Comparison of ENCODE assay signal across 34 cellular contexts in the genomic region with DNA sequence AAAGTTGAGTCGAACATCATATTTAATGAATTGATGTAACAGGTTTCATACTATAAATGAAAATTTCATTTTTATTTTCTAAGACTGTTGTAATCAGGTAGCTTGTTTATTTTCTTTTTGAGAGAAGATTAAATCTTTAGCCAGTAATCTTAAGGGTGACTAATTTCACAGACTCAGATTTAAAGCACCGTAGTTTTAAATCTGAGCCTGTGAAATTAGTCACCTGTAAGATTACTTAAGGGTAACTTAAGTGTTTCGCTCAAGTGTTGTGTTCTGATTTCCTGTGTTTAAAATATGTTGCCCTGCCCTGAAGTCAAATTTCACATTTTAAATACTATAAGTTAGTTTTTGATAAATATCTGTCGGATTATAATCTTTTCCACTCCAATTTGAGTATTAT. TPM values are rescaled to one million over a fixed set of nuclear protein-coding genes. Genes with fewer than 3 reads are reported as not detected.
"Had no signal": no experiment of that assay in that cellular context is flagged by ENCODE, and none has a peak within 500 bp of the region (broad histone marks: within the 10 kb centered on the region; RNA-seq: fewer than 3 reads in every experiment).

No MANE protein-coding gene starts in this region.

- H3K4me3 Mint-ChIP-seq: activated B cell treated with CpG ODN at 0.5 μM for 24 hours; activated CD8-positive, alpha-beta T cell treated with anti-CD3 and anti-CD28 coated beads for 36 hours; activated naive CD8-positive, alpha-beta T cell; activated T-cell treated with anti-CD3 and anti-CD28 coated beads, Interleukin-2, amount 50 U/mL, for 4 hours; activated T-helper 17 cell treated with anti-CD3 and anti-CD28 coated beads, Interleukin-2, amount 50 U/mL, for 72 hours; effector memory CD8-positive, alpha-beta T cell; T-helper 17 cell; T-helper 2 cell treated with Interferon-gamma antibody and Interleukin-4, amounts not matched to agents 5 μg/mL and 100 μg/mL, for 36 hours had no signal

- H3K27ac Mint-ChIP-seq: activated B cell treated with CpG ODN at 0.5 μM for 24 hours; activated CD8-positive, alpha-beta T cell treated with anti-CD3 and anti-CD28 coated beads for 36 hours; activated naive CD8-positive, alpha-beta T cell; activated T-helper 17 cell treated with anti-CD3 and anti-CD28 coated beads, Interleukin-2, amount 50 U/mL, for 72 hours; effector memory CD8-positive, alpha-beta T cell; T-helper 17 cell; T-helper 2 cell treated with Interferon-gamma antibody and Interleukin-4, amounts not matched to agents 5 μg/mL and 100 μg/mL, for 36 hours had no signal

- H3K4me1 Mint-ChIP-seq: activated B cell treated with CpG ODN at 0.5 μM for 24 hours; activated T-helper 17 cell treated with anti-CD3 and anti-CD28 coated beads, Interleukin-2, amount 50 U/mL, for 72 hours had no signal

- ATAC-seq: activated CD8-positive, alpha-beta T cell treated with anti-CD3 and anti-CD28 coated beads for 36 hours; activated T-cell treated with anti-CD3 and anti-CD28 coated beads, Interleukin-2, amount 50 U/mL, for 4 hours; activated T-helper 17 cell treated with anti-CD3 and anti-CD28 coated beads, Interleukin-2, amount 50 U/mL, for 72 hours; effector memory CD8-positive, alpha-beta T cell; foreskin keratinocyte; gastrocnemius medialis; T-helper 17 cell had no signal

- H3K9me3 Mint-ChIP-seq: activated CD8-positive, alpha-beta T cell treated with anti-CD3 and anti-CD28 coated beads for 36 hours; activated T-cell treated with anti-CD3 and anti-CD28 coated beads, Interleukin-2, amount 50 U/mL, for 4 hours; activated T-helper 17 cell treated with anti-CD3 and anti-CD28 coated beads, Interleukin-2, amount 50 U/mL, for 72 hours; effector memory CD8-positive, alpha-beta T cell; T-helper 2 cell treated with Interferon-gamma antibody and Interleukin-4, amounts not matched to agents 5 μg/mL and 100 μg/mL, for 36 hours had no signal

- H3K9me3 ChIP-seq: esophagus muscularis mucosa, gastrocnemius medialis had no signal

- H3K4me3 ChIP-seq: esophagus muscularis mucosa, gastrocnemius medialis had no signal

- H3K27me3 Mint-ChIP-seq: activated B cell treated with CpG ODN at 0.5 μM for 24 hours; activated CD8-positive, alpha-beta T cell treated with anti-CD3 and anti-CD28 coated beads for 36 hours; activated naive CD8-positive, alpha-beta T cell; activated T-helper 17 cell treated with anti-CD3 and anti-CD28 coated beads, Interleukin-2, amount 50 U/mL, for 72 hours; effector memory CD8-positive, alpha-beta T cell; T-helper 17 cell had no signal

- DNase-seq: activated B cell treated with CpG ODN at 0.5 μM for 24 hours; activated CD4-positive, alpha-beta T cell treated with anti-CD3 and anti-CD28 coated beads for 1 hour; activated CD4-positive, alpha-beta T cell treated with anti-CD3 and anti-CD28 coated beads for 4 hours; activated CD4-positive, alpha-beta T cell treated with anti-CD3 and anti-CD28 coated beads, Interleukin-2, amount 50 U/mL, for 1 hour; activated CD4-positive, alpha-beta T cell treated with anti-CD3 and anti-CD28 coated beads, Interleukin-2, amount 50 U/mL, for 48 hours; activated CD8-positive, alpha-beta memory T cell treated with anti-CD3 and anti-CD28 coated beads for 24 hours; activated CD8-positive, alpha-beta T cell treated with anti-CD3 and anti-CD28 coated beads for 36 hours; activated effector memory CD4-positive, alpha-beta T cell treated with Interleukin-2 at 50 U/mL for 16 hours; activated gamma-delta T cell treated with Interleukin-2 at 50 U/mL for 16 hours; activated naive CD4-positive, alpha-beta T cell treated with anti-CD3 and anti-CD28 coated beads, Interleukin-2, amount 50 U/mL, for 16 hours; activated naive CD4-positive, alpha-beta T cell treated with Interleukin-2 at 50 U/mL for 16 hours; activated T-cell treated with anti-CD3 and anti-CD28 coated beads, Interleukin-2, amount 50 U/mL, for 4 hours; amniotic stem cell; anterior cingulate cortex; brain microvascular endothelial cell; caudate nucleus; cortex of kidney; dermis blood vessel endothelial cell; effector CD4-positive, alpha-beta T cell; effector memory CD8-positive, alpha-beta T cell; erythroblast; foreskin keratinocyte; gastrocnemius medialis; glutamatergic neuron; T-helper 1 cell; T-helper 17 cell; T1000; WERI-Rb-1 had no signal

- H3K27me3 ChIP-seq: brain microvascular endothelial cell, esophagus muscularis mucosa, foreskin keratinocyte, gastrocnemius medialis had no signal

- FAIRE-seq: astrocyte, colon had no signal

- H3K4me1 ChIP-seq: esophagus muscularis mucosa, foreskin keratinocyte, gastrocnemius medialis had no signal

- H3K27ac ChIP-seq: brain microvascular endothelial cell, esophagus muscularis mucosa, foreskin keratinocyte, gastrocnemius medialis, WERI-Rb-1 had no signal

RNA-seq across cellular contexts. Expression of a gene that starts 35.8 kb away (rescaled TPM):
- polyA plus RNA-seq: foreskin keratinocyte had no signal
